ENCODE assay signal across 10 cellular contexts in the genomic region with DNA sequence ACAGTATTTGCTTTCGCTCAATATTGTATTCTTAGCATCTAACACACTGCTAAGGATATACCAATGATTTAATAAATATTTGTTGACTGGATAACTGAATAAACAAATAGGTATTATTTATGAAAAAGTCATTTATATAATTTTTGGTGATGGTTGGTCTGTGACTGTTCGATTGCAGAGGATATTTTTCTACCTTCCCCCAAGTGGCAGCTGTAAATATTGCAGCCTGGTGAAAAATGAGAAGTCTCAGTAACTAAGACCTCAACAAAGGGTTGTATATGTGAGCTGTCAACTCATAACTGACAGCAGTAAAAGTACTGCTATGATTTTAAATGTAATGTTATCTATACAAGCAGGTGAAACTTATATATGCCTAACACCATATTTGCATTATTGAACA. TPM values are rescaled to one million over a fixed set of nuclear protein-coding genes. Genes with fewer than 3 reads are reported as not detected.
DNase-seq lines count a peak whose midpoint lies in the region; ATAC-seq and TF ChIP-seq lines count a peak whose summit lies in the region.
"Had no signal": no experiment of that assay in that cellular context is flagged by ENCODE, and none has a peak within 500 bp of the region (broad histone marks: within the 10 kb centered on the region; RNA-seq: fewer than 3 reads in every experiment).

No MANE protein-coding gene starts in this region.

- H3K36me3 ChIP-seq in smooth muscle cell (ENCODE audit: low read depth): no peaks in the 10 kb centered on the region

- ATAC-seq in omental fat pad (ENCODE audit: low FRiP score) (no peak), HG02973 (IDR thresholded peaks at IDR 0.05; ENCODE audit: unreplicated experiment) (no peak), HG02571 (IDR thresholded peaks at IDR 0.05; ENCODE audit: unreplicated experiment) (no peak)

- H3K9ac ChIP-seq in smooth muscle cell (ENCODE audit: low read depth): no peak overlapping the region

- H3F3A ChIP-seq in smooth muscle cell (ENCODE audit: low read depth): no peaks in the 10 kb centered on the region

- H2AFZ ChIP-seq in smooth muscle cell (ENCODE audit: low read depth): no peak overlapping the region

- peak; percentile 47 for TF ChIP-seq CTCF in smooth muscle cell (IDR thresholded peaks at IDR 0.05; ENCODE audit: borderline replicate concordance, insufficient read depth, poor library complexity, severe bottlenecking)
- TF ChIP-seq CTCF in omental fat pad (IDR thresholded peaks at IDR 0.05): no peak

- H3K4me1 ChIP-seq in smooth muscle cell (ENCODE audit: low read depth): no peaks in the 10 kb centered on the region

- H3K4me3 ChIP-seq in smooth muscle cell: no peak overlapping the region

- H3K79me2 ChIP-seq in smooth muscle cell (ENCODE audit: low read depth): no peaks in the 10 kb centered on the region

- no peak overlapping the region for H3K4me2 ChIP-seq in smooth muscle cell

- 73% methylated on average over 2 of the region's 2 CpGs for WGBS in smooth muscle cell (ENCODE audit: low lambda C conversion rate)

- no peak overlapping the region for H3K27ac ChIP-seq in smooth muscle cell (ENCODE audit: low read depth)

- H3K27me3 ChIP-seq in smooth muscle cell (ENCODE audit: low read depth): no peaks in the 10 kb centered on the region

- H3K9me3 ChIP-seq in smooth muscle cell (replicated peaks; ENCODE audit: low read depth): no peaks in the 10 kb centered on the region

- peak; percentile 21 to 55 for DNase-seq in NCI-H526 (lab: John Stamatoyannopoulos, UW)
- DNase-seq in NCI-H526 treated with DMSO at 0.1 percent for 48 hours (lab: John Stamatoyannopoulos, UW): no peak
- DNase-seq in HuH-7 (ENCODE audit: low spot score): peak; percentile 3
- DNase-seq in dedifferentiated amniotic fluid mesenchymal stem cell (ENCODE audit: extremely low spot score): peak; percentile 18
- no peak for DNase-seq in smooth muscle cell (lab: John Stamatoyannopoulos, UW; ENCODE audit: unreplicated experiment)
- DNase-seq in omental fat pad (ENCODE audit: low spot score): no peak
- DNase-seq: CD4-positive, CD25-positive, alpha-beta regulatory T cell; naive B cell had no signal

- H4K20me1 ChIP-seq in smooth muscle cell (ENCODE audit: low read depth): no peaks in the 10 kb centered on the region

RNA-seq across cellular contexts. Expression of a gene that starts 36.0 kb away (rescaled TPM):
- 0.09 TPM in 2 replicates for total RNA-seq in smooth muscle cell
- polyA plus RNA-seq in smooth muscle cell: 0.19 TPM in 1 of 2 replicates, not detected in the other
- not detected for total RNA-seq in omental fat pad
- total RNA-seq: CD4-positive, CD25-positive, alpha-beta regulatory T cell had no signal
- polyA plus RNA-seq: CD4-positive, CD25-positive, alpha-beta regulatory T cell had no signal

Comparison
In these comparisons a context has a peak if more than half of its experiments do, and no peak if none do; other contexts are left out.
1. DNase-seq: peak in NCI-H526 (2 of 2), HuH-7 (single experiment) and dedifferentiated amniotic fluid mesenchymal stem cell (single experiment); none in NCI-H526 treated with DMSO at 0.1 percent for 48 hours (single experiment), smooth muscle cell (single experiment) and omental fat pad (single experiment).